Comparison of ENCODE assay signal across 8 cellular contexts in genomic region chr19:14419038-14419813, GRCh38. TPM values are rescaled to one million over a fixed set of nuclear protein-coding genes. Genes with fewer than 3 reads are reported as not detected.
DNase-seq lines count a peak whose midpoint lies in the region; ATAC-seq and TF ChIP-seq lines count a peak whose summit lies in the region.

TSS of gene DDX39A (minus strand) at chr19:14419341. CDS start at chr19:14413220, 6,121 bp downstream.

- intact Hi-C loops in IMR-90 (cut with micrococcal nuclease): no loop called here

- H3K36me3 ChIP-seq in IMR-90 (ENCODE audit: control insufficient read depth, insufficient read depth, low read length): no peaks in the 10 kb centered on the region; the same call in 1 of the 2 replicates

- H3K9me3 ChIP-seq in IMR-90 (ENCODE audit: control insufficient read depth, insufficient read depth, low read length): no peaks in the 10 kb centered on the region
- H3K9me3 ChIP-seq in mononuclear cell (ENCODE audit: low read depth, low read length): no peaks in the 10 kb centered on the region

- H3K79me1 ChIP-seq in IMR-90 (ENCODE audit: low read depth in 1 of 2, low read length in 2 of 2): peaks cover 0 to 20% of the 10 kb centered on the region in 2 experiments; a peak in 2 of 4 replicates

- peak within 1 kb of the TSS; percentile 96 for H3K4ac ChIP-seq in IMR-90 (ENCODE audit: low read depth, low read length)

- H2BK20ac ChIP-seq in IMR-90 (ENCODE audit: low read depth, low read length): no peak within 1 kb of the TSS

- peaks cover 35% of the 10 kb centered on the region for H4K20me1 ChIP-seq in IMR-90 (ENCODE audit: insufficient read depth, low read length)

- ATAC-seq in GM21528 (IDR thresholded peaks at IDR 0.05; ENCODE audit: low FRiP score, unreplicated experiment) (peak; percentile 80), IMR-90 (ENCODE audit: low read depth) (peak; percentile 99)

- H2BK120ac ChIP-seq in IMR-90 (ENCODE audit: low read depth, low read length): peak within 1 kb of the TSS; percentile 77

- dilution Hi-C loops in IMR-90 (cut with HindIII; ENCODE audit: low sequenced_read_pairs, unreplicated experiment): no loop called here

- POLR2A ChIA-PET in IMR-90 (lab: Charles Lee; ENCODE audit: unreplicated experiment): no interaction called here

- H3K4me3 ChIP-seq in IMR-90 (ENCODE audit: insufficient read depth, low read depth, low read length) (peak within 1 kb of the TSS; percentile 77), epithelial cell of esophagus (ENCODE audit: low read length) (peak within 1 kb of the TSS; percentile 94), mononuclear cell (ENCODE audit: low read length) (peak within 1 kb of the TSS; percentile 94)

- H3K27me3 ChIP-seq in IMR-90 (ENCODE audit: control insufficient read depth, insufficient read depth, low read length) (no peaks in the 10 kb centered on the region), mononuclear cell (ENCODE audit: insufficient read depth, low read length) (no peaks in the 10 kb centered on the region)

- CTCF ChIA-PET in IMR-90 (lab: Yijun Ruan, JAX): interaction anchor here (0.6 to 1.3 kb wide), 3 partner anchors 10 to 282 kb away, joined by 3 to 4 read pairs (median 3); partner anchors contain the start of gene ASF1B

- H3K18ac ChIP-seq in IMR-90 (ENCODE audit: low read depth, low read length): peak within 1 kb of the TSS; percentile 82

- peak within 1 kb of the TSS; percentile 91 for H3K27ac ChIP-seq in IMR-90 (ENCODE audit: insufficient read depth, low read length)

- 1% methylated on average over 35 of the region's 67 CpGs; no CpG with 5 or more reads in 1 of the 2 experiments for WGBS in IMR-90 (ENCODE audit: extremely low coverage in 2 of 2, insufficient read length in 1 of 2), 2 experiments

- in situ Hi-C loops in IMR-90 (cut with MboI; ENCODE audit: low sequenced_read_pairs): no loop called here

- H3K9me1 ChIP-seq in IMR-90 (ENCODE audit: insufficient read depth, low read length): peaks cover 9% of the 10 kb centered on the region; the same call in 1 of the 2 replicates

- BruUV-seq in IMR-90 (replicated peaks; lab: Mats Ljungman, UMichigan): no TSS peak

- H2BK15ac ChIP-seq in IMR-90 (ENCODE audit: low read depth, low read length): peak within 1 kb of the TSS; percentile 9; the same call in 1 of the 3 replicates

- H2AK5ac ChIP-seq in IMR-90 (ENCODE audit: low read depth, low read length): peak within 1 kb of the TSS; percentile 84

- peak within 1 kb of the TSS; percentile 91 for H2AK9ac ChIP-seq in IMR-90 (replicated peaks; ENCODE audit: low read depth, low read length, poor library complexity)

- peak within 1 kb of the TSS; percentile 95 for H2AFZ ChIP-seq in IMR-90 (replicated peaks; ENCODE audit: low read length, poor library complexity)

- peak within 1 kb of the TSS; percentile 98 for H4K91ac ChIP-seq in IMR-90 (ENCODE audit: insufficient read depth, low read depth, low read length)

- H3K14ac ChIP-seq in IMR-90 (replicated peaks; ENCODE audit: low read depth, low read length): peak within 1 kb of the TSS; percentile 98

- peak within 1 kb of the TSS; percentile 90 to 100 for H4K8ac ChIP-seq in IMR-90 (ENCODE audit: low read depth in 2 of 2, low read length in 2 of 2)

- H2BK5ac ChIP-seq in IMR-90 (ENCODE audit: low read depth, low read length, poor library complexity, severe bottlenecking): peak within 1 kb of the TSS; percentile 85

- H3K23ac ChIP-seq in IMR-90 (ENCODE audit: low read depth, low read length): peak within 1 kb of the TSS; percentile 78

- DNase-seq in DMS 273 (lab: John Stamatoyannopoulos, UW; ENCODE audit: unreplicated experiment) (peak; percentile 100), IMR-90 (peak; percentile 99), OCI-M1 (lab: John Stamatoyannopoulos, UW) (peak; percentile 100), activated T-cell treated with anti-CD3 and anti-CD28 coated beads for 24 hours (ENCODE audit: low read depth) (peak; percentile 95), epithelial cell of esophagus (ENCODE audit: low read depth) (peak; percentile 100)
- peak; percentile 88 to 92 for DNase-seq in stimulated activated CD8-positive, alpha-beta memory T cell treated with anti-CD3 and anti-CD28 coated beads, Interleukin-4, amount 100 ng/mL, for 1 hour (ENCODE audit: low read depth in 2 of 2, low spot score in 1 of 2)

- peak within 1 kb of the TSS; percentile 86 for H3K56ac ChIP-seq in IMR-90 (ENCODE audit: extremely low read depth, insufficient read depth, low read length)

- H3K4me2 ChIP-seq in IMR-90 (ENCODE audit: low read depth, low read length): peak within 1 kb of the TSS; percentile 96

- peaks cover 5% of the 10 kb centered on the region; the same call in 1 of the 2 replicates for H3K4me1 ChIP-seq in IMR-90 (ENCODE audit: control insufficient read depth, insufficient read depth, low read length)
- peaks cover 53% of the 10 kb centered on the region for H3K4me1 ChIP-seq in mononuclear cell (ENCODE audit: insufficient read depth, low read length)

- H4K5ac ChIP-seq in IMR-90 (ENCODE audit: low read depth, low read length): peak within 1 kb of the TSS; percentile 100

- TF ChIP-seq RAD21 in IMR-90 (IDR thresholded peaks at IDR 0.05; ENCODE audit: low read length): no peak

- no peak for TF ChIP-seq CTCF in IMR-90 (conservative IDR thresholded peaks at IDR 0.05; ENCODE audit: low read depth, low read length)
- no peak for TF ChIP-seq CTCF in epithelial cell of esophagus (IDR thresholded peaks at IDR 0.05; ENCODE audit: insufficient read depth, low read depth, low read length, missing control alignments)

- H3K9ac ChIP-seq in IMR-90 (ENCODE audit: low read depth, low read length): peak within 1 kb of the TSS; percentile 79

- peak; percentile 94 for TF ChIP-seq POLR2A in IMR-90 (IDR thresholded peaks at IDR 0.05; ENCODE audit: low read depth, low read length)

TF ChIP-seq in IMR-90, 13 proteins besides CTCF, POLR2A, EP300 and RAD21:
- peak; percentile 87 for TF ChIP-seq MXI1 (IDR thresholded peaks at IDR 0.05; ENCODE audit: borderline replicate concordance, low read depth, low read length)
- TF ChIP-seq ELK1 (IDR thresholded peaks at IDR 0.05; ENCODE audit: borderline replicate concordance, low read depth, low read length): no peak
- TF ChIP-seq NFE2L2 (IDR thresholded peaks at IDR 0.05; ENCODE audit: low read depth, low read length): no peak
- peak; percentile 97 for TF ChIP-seq BHLHE40 (IDR thresholded peaks at IDR 0.05; ENCODE audit: low read depth, low read length)
- peak; percentile 80 for TF ChIP-seq USF2 (IDR thresholded peaks at IDR 0.05; ENCODE audit: low read depth, low read length)
- peak; percentile 87; the same call in 1 of the 2 replicates for TF ChIP-seq FOS (IDR thresholded peaks at IDR 0.05; ENCODE audit: low read depth, low read length)
- TF ChIP-seq CEBPB (IDR thresholded peaks at IDR 0.05; ENCODE audit: low read depth, low read length): peak; percentile 8; the same call in 1 of the 2 replicates
- no peak for TF ChIP-seq CHD1 (IDR thresholded peaks at IDR 0.05; ENCODE audit: low read depth, low read length)
- TF ChIP-seq MAZ (IDR thresholded peaks at IDR 0.05; ENCODE audit: borderline replicate concordance, low read depth, low read length): peak; percentile 46; the same call in 1 of the 2 replicates
- no peak for TF ChIP-seq RFX5 (IDR thresholded peaks at IDR 0.05; ENCODE audit: low read depth, low read length)
TF ChIP-seq in IMR-90: peak in this region for 6.

RNA-seq across cellular contexts. Expression of gene DDX39A, which starts in this region (rescaled TPM):
- total RNA-seq in IMR-90 (2012; rRNA removed) (77.5 and 83.0 TPM in 2 replicates), mononuclear cell (123 TPM)
- 82.5 and 89.3 TPM in 2 replicates for polyA plus RNA-seq in IMR-90 (2012; rRNA removed)
- 49.4 and 53.9 TPM in 2 replicates for polyA plus RNA-seq in IMR-90 (2012; cell fraction: cytosol; rRNA removed)
- polyA plus RNA-seq in IMR-90 (2012; cell fraction: nucleus; rRNA removed; ENCODE audit: low replicate concordance): 436 and 719 TPM in 2 replicates

Comparison
In these comparisons a context has a peak if more than half of its experiments do, and no peak if none do; other contexts are left out.
1. Peak in every context shown above with its lines: DNase-seq, ATAC-seq, H3K4me3 ChIP-seq and H3K27ac ChIP-seq.